ENCODE assay signal across 11 cellular contexts in genomic region chr5:139415221-139415861, GRCh38. TPM values are rescaled to one million over a fixed set of nuclear protein-coding genes. Genes with fewer than 3 reads are reported as not detected.
DNase-seq lines count a peak whose midpoint lies in the region; ATAC-seq and TF ChIP-seq lines count a peak whose summit lies in the region.
"Had no signal": no experiment of that assay in that cellular context is flagged by ENCODE, and none has a peak within 500 bp of the region (broad histone marks: within the 10 kb centered on the region; RNA-seq: fewer than 3 reads in every experiment).

No MANE protein-coding gene starts in this region.

- peak overlapping the region; percentile 45; the same call in 1 of the 2 replicates for H3K27ac ChIP-seq in GM23338 (ENCODE audit: low read depth)
- peak overlapping the region; percentile 70 to 85 (median 76) for H3K27ac ChIP-seq in esophagus squamous epithelium
- H3K27ac ChIP-seq in sigmoid colon: peak overlapping the region; percentile 32 to 78 (median 56)

- H3K9me3 ChIP-seq in esophagus squamous epithelium (no peaks in the 10 kb centered on the region), sigmoid colon (no peaks in the 10 kb centered on the region)

- CTCF ChIA-PET in activated CD4-positive, alpha-beta memory T cell treated with anti-CD3 and anti-CD28 coated beads, Interleukin-2, amount 10 ng/mL, durations not matched to agents 7 days and 5 days (lab: Charles Lee): interaction anchor here (0.6 to 3.2 kb wide), 17 partner anchors 9 to 849 kb away, joined by 3 to 20 read pairs (median 4); partner anchors contain the start of gene SPATA24

- POLR2A ChIA-PET in activated CD4-positive, alpha-beta memory T cell treated with anti-CD3 and anti-CD28 coated beads, Interleukin-2, amount 10 ng/mL, durations not matched to agents 7 days and 5 days (lab: Charles Lee): interaction anchor here (0.8 to 11.1 kb wide), 24 partner anchors 11 to 872 kb away, joined by 3 to 137 read pairs (median 5); partner anchors contain the start of genes ETF1, HSPA9, MATR3 and MZB1

- no peaks in the 10 kb centered on the region for H3K9me2 ChIP-seq in GM23338 (ENCODE audit: insufficient read depth)

- H3K27me3 ChIP-seq in GM23338 (ENCODE audit: insufficient read depth) (no peaks in the 10 kb centered on the region), esophagus squamous epithelium (no peaks in the 10 kb centered on the region), sigmoid colon (no peaks in the 10 kb centered on the region)

- ATAC-seq in GM23338 (no peak), GM21515 (IDR thresholded peaks at IDR 0.05; ENCODE audit: unreplicated experiment) (no peak), GM18907 (IDR thresholded peaks at IDR 0.05; ENCODE audit: unreplicated experiment) (no peak)

- intact Hi-C loops in esophagus squamous epithelium (cut with DNase I) (no loop called here), sigmoid colon (cut with DNase I) (no loop called here)

- H3K79me2 ChIP-seq in GM23338 (replicated peaks; ENCODE audit: insufficient read depth): no peaks in the 10 kb centered on the region

- peaks cover 15% of the 10 kb centered on the region for H3K36me3 Mint-ChIP-seq in GM23338 (ENCODE audit: low read depth)
- peaks cover 32% of the 10 kb centered on the region for H3K36me3 Mint-ChIP-seq in activated CD4-positive, alpha-beta memory T cell treated with anti-CD3 and anti-CD28 coated beads, Interleukin-2, amount 10 ng/mL, durations not matched to agents 7 days and 5 days (ENCODE audit: low read depth)

- DNase-seq in GM23338 (ENCODE audit: low spot score) (no peak), esophagus squamous epithelium (lab: John Stamatoyannopoulos, UW) (no peak), sigmoid colon (peak; percentile 82), EL (no peak), CD1c-positive myeloid dendritic cell (ENCODE audit: extremely low spot score) (no peak)
- peak; percentile 59 for DNase-seq in activated CD4-positive, alpha-beta memory T cell treated with anti-CD3 and anti-CD28 coated beads, Interleukin-2, amount 10 ng/mL, durations not matched to agents 7 days and 5 days

- H3K9me3 Mint-ChIP-seq in GM23338: no peaks in the 10 kb centered on the region
- no peaks in the 10 kb centered on the region for H3K9me3 Mint-ChIP-seq in activated CD4-positive, alpha-beta memory T cell treated with anti-CD3 and anti-CD28 coated beads, Interleukin-2, amount 10 ng/mL, durations not matched to agents 7 days and 5 days

- H3F3A ChIP-seq in GM23338 (replicated peaks; ENCODE audit: low read depth): 0 out of 2 replicates have a peak, but pooled peaks cover 3% of the 10 kb centered on the region

- TF ChIP-seq POLR2A in esophagus squamous epithelium (IDR thresholded peaks at IDR 0.05): no peak
- no peak for TF ChIP-seq POLR2A in sigmoid colon (IDR thresholded peaks at IDR 0.05)

- H3K4me3 Mint-ChIP-seq in GM23338: no peak overlapping the region
- peak overlapping the region; percentile 33 for H3K4me3 Mint-ChIP-seq in activated CD4-positive, alpha-beta memory T cell treated with anti-CD3 and anti-CD28 coated beads, Interleukin-2, amount 10 ng/mL, durations not matched to agents 7 days and 5 days

- no peaks in the 10 kb centered on the region for H4K20me1 ChIP-seq in GM23338 (replicated peaks; ENCODE audit: insufficient read depth)

- WGBS in esophagus squamous epithelium, 2 donors: 33 to 34% methylated on average over 6 of the region's 8 CpGs
- 82 to 90% methylated on average over 8 of the region's 8 CpGs for WGBS in sigmoid colon, 2 donors

- H2AFZ ChIP-seq in GM23338: no peak overlapping the region

- H3K4me1 Mint-ChIP-seq in GM23338: peaks cover 14% of the 10 kb centered on the region
- H3K4me1 Mint-ChIP-seq in activated CD4-positive, alpha-beta memory T cell treated with anti-CD3 and anti-CD28 coated beads, Interleukin-2, amount 10 ng/mL, durations not matched to agents 7 days and 5 days: peaks cover 77% of the 10 kb centered on the region

- H3K27ac Mint-ChIP-seq in GM23338: no peak overlapping the region
- H3K27ac Mint-ChIP-seq in activated CD4-positive, alpha-beta memory T cell treated with anti-CD3 and anti-CD28 coated beads, Interleukin-2, amount 10 ng/mL, durations not matched to agents 7 days and 5 days: peak overlapping the region; percentile 93

- H3K36me3 ChIP-seq in GM23338 (ENCODE audit: insufficient read depth) (peaks cover 1% of the 10 kb centered on the region; the same call in 1 of the 2 replicates), esophagus squamous epithelium (peaks cover 0 to 12% (median 0%) of the 10 kb centered on the region in 3 donors), sigmoid colon (peaks cover 0 to 21% (median 3%) of the 10 kb centered on the region in 4 donors)

- H3K4me3 ChIP-seq in GM23338: no peak overlapping the region
- H3K4me3 ChIP-seq in esophagus squamous epithelium: no peak overlapping the region
- H3K4me3 ChIP-seq in sigmoid colon: no peak overlapping the region

- no peaks in the 10 kb centered on the region for H3K4me1 ChIP-seq in GM23338 (ENCODE audit: insufficient read depth)
- H3K4me1 ChIP-seq in esophagus squamous epithelium: peaks cover 18 to 71% (median 46%) of the 10 kb centered on the region in 3 donors
- H3K4me1 ChIP-seq in sigmoid colon: peaks cover 0 to 60% (median 52%) of the 10 kb centered on the region in 4 donors

- TF ChIP-seq CTCF in GM23338 (conservative IDR thresholded peaks at IDR 0.05; ENCODE audit: low read depth in 2 of 2) (no peak), esophagus squamous epithelium (IDR thresholded peaks at IDR 0.05) (no peak), sigmoid colon (IDR thresholded peaks at IDR 0.05) (no peak)

- TF ChIP-seq EP300 in sigmoid colon (IDR thresholded peaks at IDR 0.05): no peak

- no peaks in the 10 kb centered on the region for H3K27me3 Mint-ChIP-seq in GM23338 (ENCODE audit: insufficient read depth, low read depth, poor library complexity)
- no peaks in the 10 kb centered on the region for H3K27me3 Mint-ChIP-seq in activated CD4-positive, alpha-beta memory T cell treated with anti-CD3 and anti-CD28 coated beads, Interleukin-2, amount 10 ng/mL, durations not matched to agents 7 days and 5 days

- H3K4me2 ChIP-seq in GM23338: no peak overlapping the region

TF ChIP-seq in GM23338, 12 proteins besides CTCF, POLR2A, EP300 and RAD21 (continues in another document):
- no peak for TF ChIP-seq POLR2AphosphoS5 (IDR thresholded peaks at IDR 0.05; ENCODE audit: low read depth)
- TF ChIP-seq JUNB (IDR thresholded peaks at IDR 0.05; ENCODE audit: unreplicated experiment): no peak
- TF ChIP-seq ZNF331 (CRISPR knock-in tag; IDR thresholded peaks at IDR 0.05; ENCODE audit: low read depth): no peak
- TF ChIP-seq EZH2 (IDR thresholded peaks at IDR 0.05; ENCODE audit: low read depth, unreplicated experiment): no peak
- no peak for TF ChIP-seq CREB1 (CRISPR knock-in tag; IDR thresholded peaks at IDR 0.05; ENCODE audit: low read depth)

RNA-seq across cellular contexts. Expression of gene SPATA24, which starts 11.5 kb away (rescaled TPM):
- 7.1 and 16.0 TPM in 2 replicates for total RNA-seq in GM23338 (2014; rRNA removed; shearing (Covaris generic))
- polyA plus RNA-seq in GM23338 (2016; fragmentation: Nextera tagmentation; extraction: Ambion mirVana) (20.6 and 22.4 TPM in 2 replicates), sigmoid colon (1 to 10 TPM; 7.3 to 9.0 (median 7.9) TPM)
- 1 to 10 TPM; 9.4 to 9.5 TPM for total RNA-seq in activated CD4-positive, alpha-beta memory T cell treated with anti-CD3 and anti-CD28 coated beads, Interleukin-2, amount 10 ng/mL, durations not matched to agents 7 days and 5 days
- total RNA-seq in esophagus squamous epithelium (1 to 10 TPM; 1.5 to 5.9 (median 5.5) TPM), sigmoid colon (1 to 10 TPM; 1.4 to 7.9 (median 2.0) TPM)

RNA-seq across cellular contexts. Expression of gene PROB1, which starts 20.4 kb away (rescaled TPM):
- total RNA-seq in GM23338 (2014; rRNA removed; shearing (Covaris generic)): 2.7 and 3.1 TPM in 2 replicates
- polyA plus RNA-seq in GM23338 (2016; fragmentation: Nextera tagmentation; extraction: Ambion mirVana): 0.54 and 0.73 TPM in 2 replicates
- total RNA-seq in activated CD4-positive, alpha-beta memory T cell treated with anti-CD3 and anti-CD28 coated beads, Interleukin-2, amount 10 ng/mL, durations not matched to agents 7 days and 5 days: 1 to 10 TPM; 5.5 TPM
- 1 to 10 TPM in 3 of 4 donors, under 1 TPM in 1; 0.95 to 1.8 (median 1.0) TPM for total RNA-seq in esophagus squamous epithelium
- total RNA-seq in sigmoid colon: under 1 TPM; 0.16 to 0.55 (median 0.31) TPM
- polyA plus RNA-seq in sigmoid colon: 1 to 10 TPM in 1 of 3 donors, under 1 TPM in 2; under 0.01 to 1.8 (median 0.69) TPM

RNA-seq across cellular contexts. Expression of gene DNAJC18, which starts 24.0 kb away (rescaled TPM):
- total RNA-seq in GM23338 (2014; rRNA removed; shearing (Covaris generic)): 14.2 and 18.9 TPM in 2 replicates
- polyA plus RNA-seq in GM23338 (2016; fragmentation: Nextera tagmentation; extraction: Ambion mirVana) (13.4 and 15.1 TPM in 2 replicates), sigmoid colon (1 to 10 TPM; 1.2 to 2.8 (median 1.8) TPM)
- total RNA-seq in activated CD4-positive, alpha-beta memory T cell treated with anti-CD3 and anti-CD28 coated beads, Interleukin-2, amount 10 ng/mL, durations not matched to agents 7 days and 5 days: 10 to 100 TPM; 16.1 to 17.0 TPM
- total RNA-seq in esophagus squamous epithelium (1 to 10 TPM in 3 of 4 donors, under 1 TPM in 1; 0.53 to 6.9 (median 3.9) TPM), sigmoid colon (10 to 100 TPM in 2 of 4 donors, 1 to 10 TPM in 2; 6.8 to 12.5 (median 10.0) TPM)

RNA-seq across cellular contexts. Expression of gene MZB1, which starts 25.6 kb away (rescaled TPM):
- 1.6 TPM in 1 of 2 replicates, not detected in the other for total RNA-seq in GM23338 (2014; rRNA removed; shearing (Covaris generic))
- polyA plus RNA-seq in GM23338 (2016; fragmentation: Nextera tagmentation; extraction: Ambion mirVana): 0.52 and 0.71 TPM in 2 replicates
- 10 to 100 TPM; 48.1 TPM for total RNA-seq in activated CD4-positive, alpha-beta memory T cell treated with anti-CD3 and anti-CD28 coated beads, Interleukin-2, amount 10 ng/mL, durations not matched to agents 7 days and 5 days
- 10 to 100 TPM in 1 of 4 donors, 1 to 10 TPM in 1, under 1 TPM in 2; 0.49 to 11.0 (median 2.0) TPM for total RNA-seq in esophagus squamous epithelium
- 1 to 10 TPM in 1 of 4 donors, not detected in 3; 2.2 TPM for total RNA-seq in sigmoid colon
- polyA plus RNA-seq in sigmoid colon: 10 to 100 TPM in 1 of 3 donors, 1 to 10 TPM in 2; 2.4 to 29.2 (median 3.9) TPM
- total RNA-seq: HT1080 had no signal

RNA-seq across cellular contexts. Expression of gene SLC23A1, which starts 32.2 kb away (rescaled TPM):
- not detected in 2 replicates for total RNA-seq in GM23338 (2014; rRNA removed; shearing (Covaris generic))
- polyA plus RNA-seq in GM23338 (2016; fragmentation: Nextera tagmentation; extraction: Ambion mirVana) (0.16 and 0.29 TPM in 2 replicates), sigmoid colon (1 to 10 TPM in 2 of 3 donors, under 1 TPM in 1; 0.60 to 2.1 (median 1.7) TPM)
- 1 to 10 TPM; 1.0 to 1.8 TPM for total RNA-seq in activated CD4-positive, alpha-beta memory T cell treated with anti-CD3 and anti-CD28 coated beads, Interleukin-2, amount 10 ng/mL, durations not matched to agents 7 days and 5 days
- total RNA-seq in esophagus squamous epithelium (1 to 10 TPM in 1 of 4 donors, not detected in 3; 6.4 TPM), sigmoid colon (not detected)
- total RNA-seq: H1, HT1080, myocyte had no signal
- polyA plus RNA-seq: H1 had no signal

Comparison
In these comparisons a context has a peak if more than half of its experiments do, and no peak if none do; other contexts are left out.
1. DNase-seq: peak in activated CD4-positive, alpha-beta memory T cell treated with anti-CD3 and anti-CD28 coated beads, Interleukin-2, amount 10 ng/mL, durations not matched to agents 7 days and 5 days (single experiment) and sigmoid colon (single experiment); none in GM23338 (single experiment), esophagus squamous epithelium (single experiment), EL (single experiment) and CD1c-positive myeloid dendritic cell (single experiment).
2. Peak in every context shown above with its lines, with median percentiles within 50 percentile points of each other: H3K27ac ChIP-seq.